23 cellular contexts compared by ENCODE assay signal in the genomic region with DNA sequence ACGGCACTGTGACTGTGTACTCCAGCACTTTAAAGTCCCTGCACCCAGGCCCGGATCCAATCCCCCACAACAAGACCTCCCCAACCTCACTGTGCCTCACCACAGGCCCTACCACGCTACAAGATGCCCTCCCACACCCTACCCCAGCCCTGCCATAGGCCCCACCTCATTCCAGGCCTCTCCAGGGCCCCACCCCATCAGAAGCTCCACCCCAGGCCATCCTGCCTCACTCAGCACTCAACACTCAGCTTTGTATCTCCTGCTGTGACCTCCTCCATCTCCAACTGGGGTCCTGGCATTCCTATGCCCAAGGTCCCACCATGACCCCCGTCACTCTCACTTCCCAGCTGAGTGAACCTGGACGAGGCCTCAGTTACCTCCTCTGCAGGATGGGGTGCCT. TPM values are rescaled to one million over a fixed set of nuclear protein-coding genes. Genes with fewer than 3 reads are reported as not detected.
"Had no signal": no experiment of that assay in that cellular context is flagged by ENCODE, and none has a peak within 500 bp of the region (broad histone marks: within the 10 kb centered on the region; RNA-seq: fewer than 3 reads in every experiment).

No MANE protein-coding gene starts in this region.

- DNase-seq: Karpas-422, KG1, MG63, NCI-H1092 treated with DMSO at 0.1 percent for 48 hours, NCI-H1436, NCI-H187, NCI-H2029, NCI-H2081 treated with DMSO at 0.1 percent for 48 hours, NCI-H2171, NCI-H226, NCI-H446, NCI-H510A, NCI-H524 treated with DMSO at 0.1 percent for 48 hours, NCI-H69, NCI-H774, PC-3, SHP77, SK-N-SH, SW 1271 had no signal

- H3K4me3 ChIP-seq: MG63 had no signal

- ATAC-seq: Panc1, PC-3 had no signal

- H3K27ac ChIP-seq: HL-60, RWPE1 had no signal

- H3K27me3 ChIP-seq: MG63 had no signal

- H3K36me3 ChIP-seq: MG63 had no signal

- H3K9me3 ChIP-seq: MG63, SK-N-SH had no signal

- H3K4me2 ChIP-seq: SK-N-SH had no signal

- H3K9ac ChIP-seq: SK-N-SH had no signal

RNA-seq across cellular contexts. Expression of a gene that starts 38.8 kb away (rescaled TPM):
- total RNA-seq: OCI-LY7, PC-3 had no signal
- polyA plus RNA-seq: SK-N-SH had no signal
